20 cellular contexts compared by ENCODE assay signal in genomic region chr4:7441201-7441600, GRCh38. TPM values are rescaled to one million over a fixed set of nuclear protein-coding genes. Genes with fewer than 3 reads are reported as not detected.
DNase-seq lines count a peak whose midpoint lies in the region; ATAC-seq, FAIRE-seq and TF ChIP-seq lines count a peak whose summit lies in the region.
"Had no signal": no experiment of that assay in that cellular context is flagged by ENCODE, and none has a peak within 500 bp of the region (broad histone marks: within the 10 kb centered on the region; RNA-seq: fewer than 3 reads in every experiment).

No MANE protein-coding gene starts in this region.

- H2BK12ac ChIP-seq in H1 (ENCODE audit: low read depth, low read length): peak overlapping the region; percentile 87; the same call in 1 of the 2 replicates

- TF ChIP-seq EP300 in H1 (IDR thresholded peaks at IDR 0.05; ENCODE audit: borderline replicate concordance in 1 of 2, low read depth in 2 of 2, low read length in 2 of 2): no peak

- H3K23ac ChIP-seq in H1 (ENCODE audit: insufficient read length): no peak overlapping the region
- H3K23ac ChIP-seq in mesendoderm (ENCODE audit: low read length): no peak overlapping the region

- no peak overlapping the region for H3K4me3 ChIP-seq in H1 (ENCODE audit: extremely low read depth in 1 of 4, insufficient read depth in 2 of 4, low read depth in 3 of 4, low read length in 4 of 4)
- no peak overlapping the region for H3K4me3 ChIP-seq in mesendoderm (ENCODE audit: low read length)
- H3K4me3 ChIP-seq: A549; BLaER1 treated with 17β-estradiol and CSF1 and Interleukin-3, amounts not matched to agents 10 nM and 100 nM; HAP-1 had no signal

- H2BK20ac ChIP-seq in H1 (ENCODE audit: low read length): peak overlapping the region; percentile 72; the same call in 1 of the 2 replicates

- no peak for TF ChIP-seq RAD21 in H1 (IDR thresholded peaks at IDR 0.05 in 1 of 2, conservative IDR thresholded peaks at IDR 0.05 in 1 of 2; ENCODE audit: low read depth in 2 of 2, low read length in 2 of 2)

- H3K4me2 ChIP-seq in H1 (ENCODE audit: insufficient read depth in 1 of 2, low read depth in 2 of 2, low read length in 2 of 2) (no peak overlapping the region), mesendoderm (ENCODE audit: low read length) (no peak overlapping the region)
- H3K4me2 ChIP-seq: A549 had no signal

- H3K9me3 ChIP-seq in H1 (ENCODE audit: insufficient read depth in 2 of 2, low read depth in 1 of 2, low read length in 1 of 2): 0 out of 4 replicates have a peak, but pooled peaks cover 0 to 9% of the 10 kb centered on the region in 2 experiments
- H3K9me3 ChIP-seq: A549, HAP-1 had no signal

- H2AK5ac ChIP-seq in H1 (ENCODE audit: low read depth, low read length) (no peak overlapping the region), mesendoderm (ENCODE audit: low read length) (no peak overlapping the region)

- no peak overlapping the region for H4K5ac ChIP-seq in H1 (ENCODE audit: insufficient read length, low read depth, low read length)
- no peak overlapping the region for H4K5ac ChIP-seq in mesendoderm (ENCODE audit: low read length)

- H2BK5ac ChIP-seq in H1 (ENCODE audit: low read depth, low read length) (peak overlapping the region; percentile 71), mesendoderm (ENCODE audit: low read length) (no peak overlapping the region)

- H4K20me1 ChIP-seq in H1 (replicated peaks in 1 of 2; ENCODE audit: control insufficient read depth in 1 of 2, insufficient read depth in 2 of 2, low read length in 2 of 2): no peaks in the 10 kb centered on the region
- H4K20me1 ChIP-seq: BLaER1 treated with 17β-estradiol and CSF1 and Interleukin-3, amounts not matched to agents 10 nM and 100 nM had no signal

- no peak for ATAC-seq in left ventricle myocardium superior
- ATAC-seq in Right ventricle myocardium superior (ENCODE audit: poor library complexity): no peak
- ATAC-seq in GM18498 (IDR thresholded peaks at IDR 0.05; ENCODE audit: unreplicated experiment): no peak
- ATAC-seq: A549; CD8-positive, alpha-beta T cell had no signal

- no peak for FAIRE-seq in H1 (lab: Jason Lieb, UNC)
- FAIRE-seq: A549 had no signal

- TF ChIP-seq CTCF in H1 (IDR thresholded peaks at IDR 0.05; ENCODE audit: control extremely low read depth in 1 of 3, insufficient read depth in 1 of 3, low read depth in 1 of 3, low read length in 3 of 3): no peak

- H3K18ac ChIP-seq in H1 (ENCODE audit: extremely low read depth, low read length) (peak overlapping the region; percentile 48), mesendoderm (ENCODE audit: low read length) (no peak overlapping the region)

- DNase-seq in left ventricle myocardium superior: peak; percentile 5
- DNase-seq in Right ventricle myocardium superior: no peak
- no peak for DNase-seq in H1 (ENCODE audit: low read depth in 1 of 2, low spot score in 2 of 2)
- no peak for DNase-seq in mesendoderm
- no peak for DNase-seq in ecto neural progenitor cell (ENCODE audit: low spot score)
- DNase-seq in stimulated activated CD4-positive, alpha-beta T cell treated with anti-CD3 and anti-CD28 coated beads, Interleukin-15, amount 100 ng/mL, for 24 hours: no peak
- no peak for DNase-seq in GDM1 (lab: John Stamatoyannopoulos, UW)
- DNase-seq: CD8-positive, alpha-beta T cell; DMS 273 treated with DMSO at 0.1 percent for 48 hours; DMS79; GF-D8 had no signal

- H4K8ac ChIP-seq in H1 (ENCODE audit: extremely low read depth, insufficient read depth, low read length) (no peak overlapping the region), mesendoderm (ENCODE audit: low read depth, low read length) (no peak overlapping the region)

- 83% methylated on average over 7 of the region's 7 CpGs; no CpG with 5 or more reads in 1 of the 2 experiments for WGBS in H1 (ENCODE audit: extremely low coverage in 1 of 2, insufficient coverage in 1 of 2, insufficient read length in 1 of 2, insufficient replicate concordance in 2 of 2, low coverage in 1 of 2, low lambda C conversion rate in 2 of 2, missing lambda C conversion rate in 1 of 2), 2 experiments
- WGBS in mesendoderm (ENCODE audit: extremely low coverage, insufficient coverage, low lambda C conversion rate): no CpG with 5 or more reads among the region's 7 CpGs

- no peaks in the 10 kb centered on the region for H3K79me2 ChIP-seq in H1 (ENCODE audit: control insufficient read depth in 1 of 2, insufficient read depth in 2 of 2, low read length in 2 of 2)
- no peaks in the 10 kb centered on the region for H3K79me2 ChIP-seq in mesendoderm (ENCODE audit: control insufficient read depth, insufficient read depth, low read length)

- H2BK15ac ChIP-seq in H1 (ENCODE audit: low read length): peak overlapping the region; percentile 61; the same call in 1 of the 2 replicates
- H2BK15ac ChIP-seq in mesendoderm (replicated peaks; ENCODE audit: low read depth): no peak overlapping the region

- H2BK120ac ChIP-seq in H1 (replicated peaks; ENCODE audit: low read depth, low read length) (no peak overlapping the region), mesendoderm (ENCODE audit: low read depth, low read length) (no peak overlapping the region)

- no peak for TF ChIP-seq POLR2A in H1 (IDR thresholded peaks at IDR 0.05; ENCODE audit: control extremely low read depth in 1 of 2, low read depth in 2 of 2, low read length in 2 of 2)

- POLR2A ChIA-PET in H1 (lab: Charles Lee; ENCODE audit: partially characterized antibody): no interaction called here

- no peaks in the 10 kb centered on the region for H3K23me2 ChIP-seq in H1 (ENCODE audit: low read depth, low read length)

- peak overlapping the region; percentile 44 for H4K91ac ChIP-seq in H1 (replicated peaks; ENCODE audit: insufficient read length, low read length)

- no peak overlapping the region for H2AFZ ChIP-seq in H1 (ENCODE audit: low read length)

- H3K56ac ChIP-seq in H1 (replicated peaks; ENCODE audit: insufficient read length, low read depth, low read length): no peak overlapping the region
- peak overlapping the region; percentile 10 for H3K56ac ChIP-seq in mesendoderm (ENCODE audit: low read length)

- intact Hi-C loops in left ventricle myocardium superior (cut with micrococcal nuclease): no loop called here
- intact Hi-C loops in Right ventricle myocardium superior (cut with DNase I): no loop called here

- H3K79me1 ChIP-seq in H1 (ENCODE audit: low read depth, low read length): no peaks in the 10 kb centered on the region
- H3K79me1 ChIP-seq in mesendoderm (ENCODE audit: low read length): no peaks in the 10 kb centered on the region

- H3K27ac ChIP-seq in H1 (ENCODE audit: low read depth, low read length) (no peak overlapping the region), mesendoderm (ENCODE audit: low read depth, low read length) (no peak overlapping the region)
- H3K27ac ChIP-seq: 22Rv1, A549, HL-60 had no signal

- H3K27me3 ChIP-seq in H1 (replicated peaks in 1 of 4; ENCODE audit: control insufficient read depth in 3 of 4, extremely low read depth in 1 of 4, insufficient read depth in 3 of 4, low read length in 3 of 4) (no peaks in the 10 kb centered on the region; a peak in 1 of 7 replicates), mesendoderm (ENCODE audit: insufficient read depth, low read length, poor library complexity) (no peaks in the 10 kb centered on the region)
- H3K27me3 ChIP-seq: BLaER1 treated with 17β-estradiol and CSF1 and Interleukin-3, amounts not matched to agents 10 nM and 100 nM had no signal

- H3K4me1 ChIP-seq in H1 (replicated peaks in 1 of 4; ENCODE audit: control insufficient read depth in 3 of 4, insufficient read depth in 4 of 4, low read length in 3 of 4) (peaks cover 0 to 10% (median under 1%) of the 10 kb centered on the region in 4 experiments; a peak in 3 of 7 replicates), mesendoderm (ENCODE audit: control insufficient read depth, low read depth, low read length) (no peaks in the 10 kb centered on the region)
- H3K4me1 ChIP-seq: A549, HAP-1 had no signal

- CTCF ChIA-PET in H1 (lab: Charles Lee; ENCODE audit: partially characterized antibody): interaction anchor here (0.6 to 1.1 kb wide), 4 partner anchors 12 to 596 kb away, joined by 3 to 4 read pairs (median 3); no protein-coding TSS in a partner anchor

- no peak overlapping the region for H3K14ac ChIP-seq in H1 (ENCODE audit: insufficient read length)

- H3K9ac ChIP-seq in H1 (replicated peaks in 1 of 4; ENCODE audit: extremely low read depth in 1 of 4, low read depth in 3 of 4, low read length in 3 of 4): no peak overlapping the region
- H3K9ac ChIP-seq in mesendoderm (ENCODE audit: low read length): no peak overlapping the region
- H3K9ac ChIP-seq: BLaER1 treated with 17β-estradiol and CSF1 and Interleukin-3, amounts not matched to agents 10 nM and 100 nM had no signal

- H3K36me3 ChIP-seq in H1 (ENCODE audit: control insufficient read depth in 2 of 4, insufficient read depth in 4 of 4, low read length in 3 of 4) (no peaks in the 10 kb centered on the region; a peak in 1 of 8 replicates), mesendoderm (ENCODE audit: control insufficient read depth, insufficient read depth, low read length) (no peaks in the 10 kb centered on the region)
- H3K36me3 ChIP-seq: BLaER1 treated with 17β-estradiol and CSF1 and Interleukin-3, amounts not matched to agents 10 nM and 100 nM; HAP-1 had no signal

- H3K4ac ChIP-seq in H1 (replicated peaks; ENCODE audit: insufficient read length, low read depth, low read length) (peak overlapping the region; percentile 21), mesendoderm (ENCODE audit: low read depth, low read length) (no peak overlapping the region)

TF ChIP-seq in H1, 55 proteins besides CTCF, POLR2A, EP300 and RAD21:
- no peak for TF ChIP-seq POLR2AphosphoS5 (IDR thresholded peaks at IDR 0.05; ENCODE audit: low read depth, low read length)

RNA-seq across cellular contexts. Expression of gene PSAPL1, which starts 6.5 kb away (rescaled TPM):
- total RNA-seq in left ventricle myocardium superior (not detected), Right ventricle myocardium superior (not detected)
- not detected in 2 replicates for total RNA-seq in H1 (2021; fragmentation: NEBNext Ultra II Directional; extraction: Animal tissue kit (Norgen Biotek cat#: 25700))
- polyA plus RNA-seq in H1 (2011; rRNA removed): 0.03 TPM in 2 replicates
- polyA plus RNA-seq in H1 (2011; cell fraction: cytosol; rRNA removed): 0.03 TPM
- polyA plus RNA-seq in H1 (2011; cell fraction: nucleus; rRNA removed): 0.09 TPM
- 0.03 TPM in 1 of 4 replicates, not detected in the others for polyA plus RNA-seq in H1 (2012, experiment 1 of 2)
- not detected for polyA plus RNA-seq in H1 (2012, experiment 2 of 2)
- polyA plus RNA-seq in H1 (2013, experiment 1 of 2): 0.02 TPM
- 0.04 TPM for polyA plus RNA-seq in H1 (2013, experiment 2 of 2)
- polyA minus RNA-seq in H1 (2011; rRNA and poly(A)+ RNA removed): 0.07 TPM in 1 of 2 replicates, not detected in the other
- not detected for polyA minus RNA-seq in H1 (2011; cell fraction: cytosol; rRNA and poly(A)+ RNA removed)
- polyA minus RNA-seq in H1 (2011; cell fraction: nucleus; rRNA and poly(A)+ RNA removed): not detected
- polyA plus RNA-seq in mesendoderm (2013, experiment 1 of 2): 0.03 TPM
- polyA plus RNA-seq in mesendoderm (2013, experiment 2 of 2): 0.03 TPM
- total RNA-seq: CD8-positive, alpha-beta T cell; Daoy; H4; HT1080 had no signal
